In genomic region chr7:151007469-151007898, GRCh38 we compare ENCODE assay signal across 10 cellular contexts. TPM values are rescaled to one million over a fixed set of nuclear protein-coding genes. Genes with fewer than 3 reads are reported as not detected.
A peak's percentile ranks its signal among the peaks of the same experiment; 100 is the strongest.
DNase-seq lines count a peak whose midpoint lies in the region; ATAC-seq lines count a peak whose summit lies in the region.
"Had no signal": no experiment of that assay in that cellular context is flagged by ENCODE, and none has a peak within 500 bp of the region (broad histone marks: within the 10 kb centered on the region; RNA-seq: fewer than 3 reads in every experiment).

No MANE protein-coding gene starts in this region.

- intact Hi-C loops in activated T-helper 2 cell treated with anti-CD3 and anti-CD28 coated beads, Interferon-gamma antibody, Interleukin-2, Interleukin-4, amounts not matched to agents 10 μg/mL and 5 μg/mL and 100 μg/mL, durations not matched to agents 14 hours and 24 hours and 36 hours (cut with micrococcal nuclease): no loop called here

- ATAC-seq in CD4-positive, CD25-positive, alpha-beta regulatory T cell (ENCODE audit: low read depth in 2 of 2): no peak
- no peak for ATAC-seq in HG02840 (IDR thresholded peaks at IDR 0.05; ENCODE audit: low FRiP score, unreplicated experiment)
- ATAC-seq in HG03439 (IDR thresholded peaks at IDR 0.05; ENCODE audit: unreplicated experiment): no peak

- no peaks in the 10 kb centered on the region for H3K27me3 ChIP-seq in CD4-positive, CD25-positive, alpha-beta regulatory T cell (ENCODE audit: control insufficient read depth, insufficient read depth, low read length)

- H3K27ac Mint-ChIP-seq in CD4-positive, CD25-positive, alpha-beta regulatory T cell: peak overlapping the region; percentile 93 to 96 (median 94)
- H3K27ac Mint-ChIP-seq in activated T-helper 2 cell treated with anti-CD3 and anti-CD28 coated beads, Interferon-gamma antibody, Interleukin-2, Interleukin-4, amounts not matched to agents 10 μg/mL and 5 μg/mL and 100 μg/mL, durations not matched to agents 14 hours and 24 hours and 36 hours: peak overlapping the region; percentile 77

- H3K27me3 Mint-ChIP-seq in CD4-positive, CD25-positive, alpha-beta regulatory T cell: peaks cover 6% of the 10 kb centered on the region
- H3K27me3 Mint-ChIP-seq in activated T-helper 2 cell treated with anti-CD3 and anti-CD28 coated beads, Interferon-gamma antibody, Interleukin-2, Interleukin-4, amounts not matched to agents 10 μg/mL and 5 μg/mL and 100 μg/mL, durations not matched to agents 14 hours and 24 hours and 36 hours (ENCODE audit: low read depth): no peaks in the 10 kb centered on the region

- no peak overlapping the region for H3K4me3 ChIP-seq in CD4-positive, CD25-positive, alpha-beta regulatory T cell (ENCODE audit: low read depth, low read length)
- H3K4me3 ChIP-seq in Jurkat, Clone E6-1 (ENCODE audit: low read length): peak overlapping the region; percentile 57; the same call in 1 of the 2 replicates

- peaks cover 54% of the 10 kb centered on the region for H3K4me1 ChIP-seq in CD4-positive, CD25-positive, alpha-beta regulatory T cell (ENCODE audit: control insufficient read depth, insufficient read depth, low read length, poor library complexity, severe bottlenecking)

- no peak for DNase-seq in CD4-positive, CD25-positive, alpha-beta regulatory T cell
- no peak for DNase-seq in Jurkat, Clone E6-1 (ENCODE audit: low read depth, low spot score)
- no peak for DNase-seq in activated T-helper 2 cell treated with anti-CD3 and anti-CD28 coated beads, Interferon-gamma antibody, Interleukin-2, Interleukin-4, amounts not matched to agents 10 μg/mL and 5 μg/mL and 100 μg/mL, durations not matched to agents 14 hours and 24 hours and 36 hours (ENCODE audit: low spot score)
- peak; percentile 42 to 44 for DNase-seq in lung microvascular endothelial cell (ENCODE audit: low read depth in 2 of 2)
- DNase-seq in COLO668 (lab: John Stamatoyannopoulos, UW; ENCODE audit: unreplicated experiment): no peak
- DNase-seq in NAMALWA (ENCODE audit: low spot score): no peak
- DNase-seq: NCI-H2107 had no signal

- peak overlapping the region; percentile 79 for H3K27ac ChIP-seq in CD4-positive, CD25-positive, alpha-beta regulatory T cell (ENCODE audit: insufficient read depth, low read length, poor library complexity, severe bottlenecking)

- H3K4me3 Mint-ChIP-seq in CD4-positive, CD25-positive, alpha-beta regulatory T cell: peak overlapping the region; percentile 70 to 90 (median 86)
- H3K4me3 Mint-ChIP-seq in activated T-helper 2 cell treated with anti-CD3 and anti-CD28 coated beads, Interferon-gamma antibody, Interleukin-2, Interleukin-4, amounts not matched to agents 10 μg/mL and 5 μg/mL and 100 μg/mL, durations not matched to agents 14 hours and 24 hours and 36 hours (ENCODE audit: low read depth): peak overlapping the region; percentile 79

- H3K9me3 ChIP-seq in CD4-positive, CD25-positive, alpha-beta regulatory T cell (ENCODE audit: control insufficient read depth in 2 of 2, low read length in 2 of 2): no peaks in the 10 kb centered on the region

- no peaks in the 10 kb centered on the region for H3K36me3 ChIP-seq in CD4-positive, CD25-positive, alpha-beta regulatory T cell (ENCODE audit: control insufficient read depth, insufficient read depth, low read length)

- no peaks in the 10 kb centered on the region for H3K9me3 Mint-ChIP-seq in CD4-positive, CD25-positive, alpha-beta regulatory T cell
- H3K9me3 Mint-ChIP-seq in activated T-helper 2 cell treated with anti-CD3 and anti-CD28 coated beads, Interferon-gamma antibody, Interleukin-2, Interleukin-4, amounts not matched to agents 10 μg/mL and 5 μg/mL and 100 μg/mL, durations not matched to agents 14 hours and 24 hours and 36 hours: no peaks in the 10 kb centered on the region

- peaks cover 11% of the 10 kb centered on the region for H3K36me3 Mint-ChIP-seq in CD4-positive, CD25-positive, alpha-beta regulatory T cell
- peaks cover 3% of the 10 kb centered on the region for H3K36me3 Mint-ChIP-seq in activated T-helper 2 cell treated with anti-CD3 and anti-CD28 coated beads, Interferon-gamma antibody, Interleukin-2, Interleukin-4, amounts not matched to agents 10 μg/mL and 5 μg/mL and 100 μg/mL, durations not matched to agents 14 hours and 24 hours and 36 hours (ENCODE audit: low read depth)

- H3K4me1 Mint-ChIP-seq in CD4-positive, CD25-positive, alpha-beta regulatory T cell: peaks cover 0 to 66% (median 40%) of the 10 kb centered on the region in 4 donors
- H3K4me1 Mint-ChIP-seq in activated T-helper 2 cell treated with anti-CD3 and anti-CD28 coated beads, Interferon-gamma antibody, Interleukin-2, Interleukin-4, amounts not matched to agents 10 μg/mL and 5 μg/mL and 100 μg/mL, durations not matched to agents 14 hours and 24 hours and 36 hours (ENCODE audit: low read depth): peaks cover 40% of the 10 kb centered on the region

RNA-seq across cellular contexts. Expression of gene NOS3, which starts 16.7 kb away (rescaled TPM):
- total RNA-seq in CD4-positive, CD25-positive, alpha-beta regulatory T cell: 10.7 TPM
- 1 to 10 TPM; 3.2 to 8.8 (median 7.1) TPM for polyA plus RNA-seq in CD4-positive, CD25-positive, alpha-beta regulatory T cell
- 8.5 TPM for polyA plus RNA-seq in Jurkat, Clone E6-1 (2012; ENCODE audit: insufficient read depth, insufficient read length)
- 9.8 TPM in 2 replicates for total RNA-seq in activated T-helper 2 cell treated with anti-CD3 and anti-CD28 coated beads, Interferon-gamma antibody, Interleukin-2, Interleukin-4, amounts not matched to agents 10 μg/mL and 5 μg/mL and 100 μg/mL, durations not matched to agents 14 hours and 24 hours and 36 hours
- 25.0 and 30.5 TPM in 2 replicates for total RNA-seq in lung microvascular endothelial cell

RNA-seq across cellular contexts. Expression of gene ATG9B, which starts 16.8 kb away (rescaled TPM):
- total RNA-seq in CD4-positive, CD25-positive, alpha-beta regulatory T cell: 21.2 TPM
- polyA plus RNA-seq in CD4-positive, CD25-positive, alpha-beta regulatory T cell: 10 to 100 TPM; 18.6 to 38.7 (median 36.2) TPM
- polyA plus RNA-seq in Jurkat, Clone E6-1 (2012; ENCODE audit: insufficient read depth, insufficient read length): 14.9 TPM
- 5.0 and 6.4 TPM in 2 replicates for total RNA-seq in activated T-helper 2 cell treated with anti-CD3 and anti-CD28 coated beads, Interferon-gamma antibody, Interleukin-2, Interleukin-4, amounts not matched to agents 10 μg/mL and 5 μg/mL and 100 μg/mL, durations not matched to agents 14 hours and 24 hours and 36 hours
- under 0.01 TPM in 1 of 2 replicates, not detected in the other for total RNA-seq in lung microvascular endothelial cell

RNA-seq across cellular contexts. Expression of gene ABCB8, which starts 20.8 kb away (rescaled TPM):
- 61.4 TPM for total RNA-seq in CD4-positive, CD25-positive, alpha-beta regulatory T cell
- 10 to 100 TPM; 16.9 to 20.6 (median 18.6) TPM for polyA plus RNA-seq in CD4-positive, CD25-positive, alpha-beta regulatory T cell
- 47.9 TPM for polyA plus RNA-seq in Jurkat, Clone E6-1 (2012; ENCODE audit: insufficient read depth, insufficient read length)
- total RNA-seq in activated T-helper 2 cell treated with anti-CD3 and anti-CD28 coated beads, Interferon-gamma antibody, Interleukin-2, Interleukin-4, amounts not matched to agents 10 μg/mL and 5 μg/mL and 100 μg/mL, durations not matched to agents 14 hours and 24 hours and 36 hours: 59.5 and 59.6 TPM in 2 replicates
- 10.2 and 10.3 TPM in 2 replicates for total RNA-seq in lung microvascular endothelial cell

RNA-seq across cellular contexts. Expression of gene KCNH2, which starts 29.4 kb away (rescaled TPM):
- 3.5 TPM for total RNA-seq in CD4-positive, CD25-positive, alpha-beta regulatory T cell
- polyA plus RNA-seq in CD4-positive, CD25-positive, alpha-beta regulatory T cell: 1 to 10 TPM in 3 of 4 donors, under 1 TPM in 1; 0.83 to 2.8 (median 1.5) TPM
- polyA plus RNA-seq in Jurkat, Clone E6-1 (2012; ENCODE audit: insufficient read depth, insufficient read length): 43.6 TPM
- total RNA-seq in activated T-helper 2 cell treated with anti-CD3 and anti-CD28 coated beads, Interferon-gamma antibody, Interleukin-2, Interleukin-4, amounts not matched to agents 10 μg/mL and 5 μg/mL and 100 μg/mL, durations not matched to agents 14 hours and 24 hours and 36 hours: 0.30 and 0.41 TPM in 2 replicates
- under 0.01 TPM in 1 of 2 replicates, not detected in the other for total RNA-seq in lung microvascular endothelial cell
- total RNA-seq: RPMI7951 had no signal

RNA-seq across cellular contexts. Expression of gene ASIC3, which starts 40.8 kb away (rescaled TPM):
- total RNA-seq in CD4-positive, CD25-positive, alpha-beta regulatory T cell: 5.9 TPM
- polyA plus RNA-seq in CD4-positive, CD25-positive, alpha-beta regulatory T cell: not detected
- polyA plus RNA-seq in Jurkat, Clone E6-1 (2012; ENCODE audit: insufficient read depth, insufficient read length): 7.9 TPM
- 3.3 and 4.0 TPM in 2 replicates for total RNA-seq in activated T-helper 2 cell treated with anti-CD3 and anti-CD28 coated beads, Interferon-gamma antibody, Interleukin-2, Interleukin-4, amounts not matched to agents 10 μg/mL and 5 μg/mL and 100 μg/mL, durations not matched to agents 14 hours and 24 hours and 36 hours
- under 0.01 and 0.40 TPM in 2 replicates for total RNA-seq in lung microvascular endothelial cell

Comparison
In these comparisons a context has a peak if more than half of its experiments do, and no peak if none do; other contexts are left out.
1. DNase-seq: peak in lung microvascular endothelial cell (2 of 2); none in CD4-positive, CD25-positive, alpha-beta regulatory T cell (0 of 3), Jurkat, Clone E6-1 (single experiment), activated T-helper 2 cell treated with anti-CD3 and anti-CD28 coated beads, Interferon-gamma antibody, Interleukin-2, Interleukin-4, amounts not matched to agents 10 μg/mL and 5 μg/mL and 100 μg/mL, durations not matched to agents 14 hours and 24 hours and 36 hours (single experiment), COLO668 (single experiment) and NAMALWA (single experiment).